ENCODE assay signal across 8 cellular contexts in genomic region chr15:90000175-90000923, GRCh38. TPM values are rescaled to one million over a fixed set of nuclear protein-coding genes. Genes with fewer than 3 reads are reported as not detected.
A peak's percentile ranks its signal among the peaks of the same experiment; 100 is the strongest.
DNase-seq lines count a peak whose midpoint lies in the region; ATAC-seq and TF ChIP-seq lines count a peak whose summit lies in the region.

No MANE protein-coding gene starts in this region.

- TF ChIP-seq CTCF in AG09309 (IDR thresholded peaks at IDR 0.05; ENCODE audit: control insufficient read depth, insufficient read depth, low read depth, low read length, missing control alignments), result no peak
- TF ChIP-seq CTCF in GM20000 (IDR thresholded peaks at IDR 0.05; ENCODE audit: extremely low read depth, missing control alignments), result no peak
- TF ChIP-seq CTCF in VCaP (conservative IDR thresholded peaks at IDR 0.05), result no peak
- no peak for TF ChIP-seq CTCF in neural progenitor cell (IDR thresholded peaks at IDR 0.05)

- no peaks in the 10 kb centered on the region for H3K27me3 ChIP-seq in neural progenitor cell

- no peaks in the 10 kb centered on the region for H3K9me3 Mint-ChIP-seq in neural progenitor cell

- H3K9ac ChIP-seq in neural progenitor cell, result peak overlapping the region; percentile 22

- peaks cover 5% of the 10 kb centered on the region for H3K27me3 Mint-ChIP-seq in neural progenitor cell (ENCODE audit: insufficient read depth, low read depth)

- H3K4me3 Mint-ChIP-seq in neural progenitor cell, result peak overlapping the region; percentile 91

- no peak overlapping the region for H3K27ac Mint-ChIP-seq in neural progenitor cell

- peak overlapping the region; percentile 97 for H3K27ac ChIP-seq in VCaP
- H3K27ac ChIP-seq in neural progenitor cell, result peak overlapping the region; percentile 76

- H3K4me1 ChIP-seq in neural progenitor cell, result peaks cover 36% of the 10 kb centered on the region

- H3K36me3 Mint-ChIP-seq in neural progenitor cell, result peaks cover 4% of the 10 kb centered on the region

- DNase-seq in AG09309 (ENCODE audit: low read depth), result no peak
- DNase-seq in GM20000 (ENCODE audit: low spot score), result peak; percentile 78
- DNase-seq in fibroblast of peridontal ligament (ENCODE audit: extremely low read depth), result peak; percentile 26
- peak; percentile 69 for DNase-seq in neural progenitor cell (ENCODE audit: low spot score)
- DNase-seq in SW480 (ENCODE audit: low spot score), result no peak

- no peaks in the 10 kb centered on the region for H3K36me3 ChIP-seq in neural progenitor cell

- ATAC-seq in HG03521 (IDR thresholded peaks at IDR 0.05; ENCODE audit: unreplicated experiment), result no peak
- no peak for ATAC-seq in HG02798 (IDR thresholded peaks at IDR 0.05; ENCODE audit: poor library complexity, unreplicated experiment)

- H3K4me1 Mint-ChIP-seq in neural progenitor cell, result peaks cover 46% of the 10 kb centered on the region

- peak overlapping the region; percentile 51 for H3K4me3 ChIP-seq in AG09309 (ENCODE audit: control insufficient read depth, low read depth, low read length)
- H3K4me3 ChIP-seq in neural progenitor cell, result peak overlapping the region; percentile 66

- peaks cover 29% of the 10 kb centered on the region for H4K20me1 ChIP-seq in neural progenitor cell (ENCODE audit: low read depth)

- H3K79me2 ChIP-seq in neural progenitor cell (ENCODE audit: low read depth), result peaks cover 43% of the 10 kb centered on the region

- H3F3A ChIP-seq in neural progenitor cell (ENCODE audit: low read depth), result peaks cover 58% of the 10 kb centered on the region

- H2AFZ ChIP-seq in neural progenitor cell (replicated peaks), result no peak overlapping the region

- H3K9me3 ChIP-seq in neural progenitor cell (ENCODE audit: low read depth), result no peaks in the 10 kb centered on the region

- peak overlapping the region; percentile 80 for H3K4me2 ChIP-seq in neural progenitor cell

RNA-seq across cellular contexts. Expression of gene ZNF710, which starts 0.8 kb away (rescaled TPM):
- 14.9 and 29.6 TPM in 2 replicates for total RNA-seq in neural progenitor cell (ENCODE audit: low replicate concordance)

Comparison
In these comparisons a context has a peak if more than half of its experiments do, and no peak if none do; other contexts are left out.
1. DNase-seq: peak in GM20000 (single experiment), fibroblast of peridontal ligament (single experiment) and neural progenitor cell (single experiment); none in AG09309 (single experiment) and SW480 (single experiment).